In the genomic region with DNA sequence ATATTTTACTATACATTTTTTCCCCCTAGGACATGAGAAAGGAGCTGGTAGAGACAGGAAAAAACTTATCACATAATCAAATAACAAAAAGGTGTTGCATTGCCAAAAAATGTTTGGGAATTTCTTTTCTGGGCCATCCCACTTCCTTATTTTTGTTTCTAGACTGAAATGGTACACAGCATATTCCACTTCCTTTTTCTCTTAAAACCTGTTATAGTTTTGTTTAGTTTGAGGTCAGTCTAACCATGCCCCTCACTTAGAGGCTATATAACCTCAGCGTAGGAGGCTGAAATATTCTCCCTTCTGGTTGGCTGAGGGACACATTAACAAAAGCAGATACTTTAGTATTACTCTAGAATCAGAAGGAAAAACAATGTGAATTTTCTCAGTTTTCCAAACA, we compare ENCODE assay signal across 1 cellular context.
TF ChIP-seq lines count a peak whose summit lies in the region.

No MANE protein-coding gene starts in this region.

TF ChIP-seq in GM12878, 131 proteins besides CTCF, POLR2A, EP300 and RAD21 (continued from another document):
- no peak for TF ChIP-seq REST (IDR thresholded peaks at IDR 0.05; ENCODE audit: low read depth, low read length)
- no peak for TF ChIP-seq ATF7 (IDR thresholded peaks at IDR 0.05; ENCODE audit: low read depth)
- no peak for TF ChIP-seq NRF1 (conservative IDR thresholded peaks at IDR 0.05; ENCODE audit: low read depth, low read length)
- no peak for TF ChIP-seq IRF3 (IDR thresholded peaks at IDR 0.05)
- no peak for TF ChIP-seq NR2F1 (conservative IDR thresholded peaks at IDR 0.05)
- TF ChIP-seq, protein P1, sequence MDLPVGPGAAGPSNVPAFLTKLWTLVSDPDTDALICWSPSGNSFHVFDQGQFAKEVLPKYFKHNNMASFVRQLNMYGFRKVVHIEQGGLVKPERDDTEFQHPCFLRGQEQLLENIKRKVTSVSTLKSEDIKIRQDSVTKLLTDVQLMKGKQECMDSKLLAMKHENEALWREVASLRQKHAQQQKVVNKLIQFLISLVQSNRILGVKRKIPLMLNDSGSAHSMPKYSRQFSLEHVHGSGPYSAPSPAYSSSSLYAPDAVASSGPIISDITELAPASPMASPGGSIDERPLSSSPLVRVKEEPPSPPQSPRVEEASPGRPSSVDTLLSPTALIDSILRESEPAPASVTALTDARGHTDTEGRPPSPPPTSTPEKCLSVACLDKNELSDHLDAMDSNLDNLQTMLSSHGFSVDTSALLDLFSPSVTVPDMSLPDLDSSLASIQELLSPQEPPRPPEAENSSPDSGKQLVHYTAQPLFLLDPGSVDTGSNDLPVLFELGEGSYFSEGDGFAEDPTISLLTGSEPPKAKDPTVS (IDR thresholded peaks at IDR 0.05; ENCODE audit: low read depth, low read length): no peak
- TF ChIP-seq BRCA1 (IDR thresholded peaks at IDR 0.05; ENCODE audit: low read depth, low read length): no peak
- no peak for TF ChIP-seq RFX5 (IDR thresholded peaks at IDR 0.05; ENCODE audit: low read depth, low read length)
- no peak for TF ChIP-seq RBBP5 (conservative IDR thresholded peaks at IDR 0.05)
- no peak for TF ChIP-seq PBX3 (IDR thresholded peaks at IDR 0.05; ENCODE audit: insufficient replicate concordance, low read depth, low read length)
- TF ChIP-seq, protein P2, sequence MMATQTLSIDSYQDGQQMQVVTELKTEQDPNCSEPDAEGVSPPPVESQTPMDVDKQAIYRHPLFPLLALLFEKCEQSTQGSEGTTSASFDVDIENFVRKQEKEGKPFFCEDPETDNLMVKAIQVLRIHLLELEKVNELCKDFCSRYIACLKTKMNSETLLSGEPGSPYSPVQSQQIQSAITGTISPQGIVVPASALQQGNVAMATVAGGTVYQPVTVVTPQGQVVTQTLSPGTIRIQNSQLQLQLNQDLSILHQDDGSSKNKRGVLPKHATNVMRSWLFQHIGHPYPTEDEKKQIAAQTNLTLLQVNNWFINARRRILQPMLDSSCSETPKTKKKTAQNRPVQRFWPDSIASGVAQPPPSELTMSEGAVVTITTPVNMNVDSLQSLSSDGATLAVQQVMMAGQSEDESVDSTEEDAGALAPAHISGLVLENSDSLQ (IDR thresholded peaks at IDR 0.05): no peak
- TF ChIP-seq, protein P3, sequence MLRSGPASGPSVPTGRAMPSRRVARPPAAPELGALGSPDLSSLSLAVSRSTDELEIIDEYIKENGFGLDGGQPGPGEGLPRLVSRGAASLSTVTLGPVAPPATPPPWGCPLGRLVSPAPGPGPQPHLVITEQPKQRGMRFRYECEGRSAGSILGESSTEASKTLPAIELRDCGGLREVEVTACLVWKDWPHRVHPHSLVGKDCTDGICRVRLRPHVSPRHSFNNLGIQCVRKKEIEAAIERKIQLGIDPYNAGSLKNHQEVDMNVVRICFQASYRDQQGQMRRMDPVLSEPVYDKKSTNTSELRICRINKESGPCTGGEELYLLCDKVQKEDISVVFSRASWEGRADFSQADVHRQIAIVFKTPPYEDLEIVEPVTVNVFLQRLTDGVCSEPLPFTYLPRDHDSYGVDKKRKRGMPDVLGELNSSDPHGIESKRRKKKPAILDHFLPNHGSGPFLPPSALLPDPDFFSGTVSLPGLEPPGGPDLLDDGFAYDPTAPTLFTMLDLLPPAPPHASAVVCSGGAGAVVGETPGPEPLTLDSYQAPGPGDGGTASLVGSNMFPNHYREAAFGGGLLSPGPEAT (IDR thresholded peaks at IDR 0.05; ENCODE audit: low read depth): peak; percentile 55; the same call in 1 of the 2 replicates
- TF ChIP-seq TCF3 (IDR thresholded peaks at IDR 0.05; ENCODE audit: borderline replicate concordance, insufficient read depth, low read depth, low read length): no peak
- TF ChIP-seq BHLHE40 (IDR thresholded peaks at IDR 0.05; ENCODE audit: borderline replicate concordance in 1 of 2, low read depth in 2 of 2, low read length in 1 of 2): no peak
- peak; percentile 93 for TF ChIP-seq SPI1 (IDR thresholded peaks at IDR 0.05; ENCODE audit: borderline replicate concordance, insufficient read depth, low read depth, low read length)
- no peak for TF ChIP-seq ZSCAN29 (IDR thresholded peaks at IDR 0.05)
- TF ChIP-seq, protein P4, sequence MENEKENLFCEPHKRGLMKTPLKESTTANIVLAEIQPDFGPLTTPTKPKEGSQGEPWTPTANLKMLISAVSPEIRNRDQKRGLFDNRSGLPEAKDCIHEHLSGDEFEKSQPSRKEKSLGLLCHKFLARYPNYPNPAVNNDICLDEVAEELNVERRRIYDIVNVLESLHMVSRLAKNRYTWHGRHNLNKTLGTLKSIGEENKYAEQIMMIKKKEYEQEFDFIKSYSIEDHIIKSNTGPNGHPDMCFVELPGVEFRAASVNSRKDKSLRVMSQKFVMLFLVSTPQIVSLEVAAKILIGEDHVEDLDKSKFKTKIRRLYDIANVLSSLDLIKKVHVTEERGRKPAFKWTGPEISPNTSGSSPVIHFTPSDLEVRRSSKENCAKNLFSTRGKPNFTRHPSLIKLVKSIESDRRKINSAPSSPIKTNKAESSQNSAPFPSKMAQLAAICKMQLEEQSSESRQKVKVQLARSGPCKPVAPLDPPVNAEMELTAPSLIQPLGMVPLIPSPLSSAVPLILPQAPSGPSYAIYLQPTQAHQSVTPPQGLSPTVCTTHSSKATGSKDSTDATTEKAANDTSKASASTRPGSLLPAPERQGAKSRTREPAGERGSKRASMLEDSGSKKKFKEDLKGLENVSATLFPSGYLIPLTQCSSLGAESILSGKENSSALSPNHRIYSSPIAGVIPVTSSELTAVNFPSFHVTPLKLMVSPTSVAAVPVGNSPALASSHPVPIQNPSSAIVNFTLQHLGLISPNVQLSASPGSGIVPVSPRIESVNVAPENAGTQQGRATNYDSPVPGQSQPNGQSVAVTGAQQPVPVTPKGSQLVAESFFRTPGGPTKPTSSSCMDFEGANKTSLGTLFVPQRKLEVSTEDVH (IDR thresholded peaks at IDR 0.05; ENCODE audit: low read depth, partially characterized antibody): no peak
